ENCODE assay signal across 1 cellular context in the genomic region with DNA sequence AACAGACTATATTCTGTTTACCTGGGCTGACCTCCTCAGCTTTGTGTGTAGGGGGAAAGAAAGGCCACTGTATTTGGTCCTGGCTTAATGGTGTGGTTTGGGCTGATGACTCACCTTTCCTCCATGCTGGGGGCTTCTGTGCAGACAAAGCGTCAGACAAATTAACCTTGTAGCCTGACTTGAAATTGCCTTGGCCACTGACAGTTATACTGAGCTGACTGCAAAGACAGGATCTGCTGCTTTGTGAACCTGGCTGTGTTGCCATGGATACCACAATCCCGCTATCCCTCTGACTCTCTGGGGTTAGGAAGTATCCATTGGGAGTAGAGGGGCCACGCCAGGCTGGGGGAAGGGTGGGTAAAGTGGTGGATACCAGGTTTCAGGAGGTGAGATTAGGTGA.
TF ChIP-seq lines count a peak whose summit lies in the region.

No MANE protein-coding gene starts in this region.

TF ChIP-seq in neural cell, 6 proteins besides CTCF, POLR2A, EP300 and RAD21 (continued from another document):
- TF ChIP-seq SMC3 (conservative IDR thresholded peaks at IDR 0.05; ENCODE audit: poor library complexity) (no peak), EZH2 (IDR thresholded peaks at IDR 0.05; ENCODE audit: borderline replicate concordance, insufficient read depth, low read length, poor library complexity, severe bottlenecking) (no peak), TAF1 (IDR thresholded peaks at IDR 0.05; ENCODE audit: low read depth) (no peak), MXI1 (conservative IDR thresholded peaks at IDR 0.05; ENCODE audit: poor library complexity, severe bottlenecking) (no peak), POLR2AphosphoS5 (IDR thresholded peaks at IDR 0.05) (peak; percentile 46)
